20 cellular contexts compared by ENCODE assay signal in genomic region chr21:34726627-34727337, GRCh38. TPM values are rescaled to one million over a fixed set of nuclear protein-coding genes. Genes with fewer than 3 reads are reported as not detected.
DNase-seq lines count a peak whose midpoint lies in the region; ATAC-seq and TF ChIP-seq lines count a peak whose summit lies in the region.
"Had no signal": no experiment of that assay in that cellular context is flagged by ENCODE, and none has a peak within 500 bp of the region (broad histone marks: within the 10 kb centered on the region; RNA-seq: fewer than 3 reads in every experiment).

No MANE protein-coding gene starts in this region.

- no peak for TF ChIP-seq POLR2A in IMR-90 (IDR thresholded peaks at IDR 0.05; ENCODE audit: low read depth, low read length)

- H2BK15ac ChIP-seq in IMR-90 (ENCODE audit: low read depth, low read length) (no peak overlapping the region; the same call in 2 of the 3 replicates), mesendoderm (replicated peaks; ENCODE audit: low read depth) (no peak overlapping the region)

- no peak overlapping the region for H2AK5ac ChIP-seq in IMR-90 (ENCODE audit: low read depth, low read length)
- no peak overlapping the region for H2AK5ac ChIP-seq in mesendoderm (ENCODE audit: low read length)

- BruUV-seq in IMR-90 (replicated peaks; lab: Mats Ljungman, UMichigan) = no TSS peak

- no peaks in the 10 kb centered on the region for H3K79me1 ChIP-seq in IMR-90 (ENCODE audit: low read depth in 1 of 2, low read length in 2 of 2)
- no peaks in the 10 kb centered on the region for H3K79me1 ChIP-seq in mesendoderm (ENCODE audit: low read length)

- POLR2A ChIA-PET in IMR-90 (lab: Charles Lee; ENCODE audit: unreplicated experiment) = no interaction called here

- H3K4me3 ChIP-seq in IMR-90 (ENCODE audit: insufficient read depth, low read depth, low read length) (no peak overlapping the region), adipocyte (ENCODE audit: low read length) (no peak overlapping the region), mesendoderm (ENCODE audit: low read length) (no peak overlapping the region), ascending aorta (no peak overlapping the region)
- H3K4me3 ChIP-seq: coronary artery, skin epidermis, transverse colon had no signal

- H3K23ac ChIP-seq in IMR-90 (ENCODE audit: low read depth, low read length) = no peak overlapping the region
- no peak overlapping the region for H3K23ac ChIP-seq in mesendoderm (ENCODE audit: low read length)

- H2BK5ac ChIP-seq in IMR-90 (ENCODE audit: low read depth, low read length, poor library complexity, severe bottlenecking) (no peak overlapping the region), mesendoderm (ENCODE audit: low read length) (no peak overlapping the region)

- CTCF ChIA-PET in IMR-90 (lab: Yijun Ruan, JAX) = interaction anchor here (1.3 kb wide), 1 partner anchor 19 kb away, joined by 6 read pairs; no protein-coding TSS in a partner anchor

- peak; percentile 56; the same call in 1 of the 2 replicates for ATAC-seq in IMR-90 (ENCODE audit: low read depth)
- ATAC-seq: activated T-helper 17 cell treated with anti-CD3 and anti-CD28 coated beads, Interleukin-2, amount 50 U/mL, for 72 hours had no signal

- no peak overlapping the region for H2BK120ac ChIP-seq in IMR-90 (ENCODE audit: low read depth, low read length)
- H2BK120ac ChIP-seq in mesendoderm (ENCODE audit: low read depth, low read length) = no peak overlapping the region

- H3K4me1 ChIP-seq in IMR-90 (ENCODE audit: control insufficient read depth, insufficient read depth, low read length) (peaks cover 4% of the 10 kb centered on the region; the same call in 1 of the 2 replicates), adipocyte (ENCODE audit: control insufficient read depth, insufficient read depth, low read length) (peaks cover 14% of the 10 kb centered on the region), mesendoderm (ENCODE audit: control insufficient read depth, low read depth, low read length) (no peaks in the 10 kb centered on the region), ascending aorta (peaks cover 0 to 3% of the 10 kb centered on the region in 2 donors)

- H3K4ac ChIP-seq in IMR-90 (ENCODE audit: low read depth, low read length) = no peak overlapping the region
- H3K4ac ChIP-seq in mesendoderm (ENCODE audit: low read depth, low read length) = no peak overlapping the region

- dilution Hi-C loops in IMR-90 (cut with HindIII; ENCODE audit: low sequenced_read_pairs, unreplicated experiment) = no loop called here

- H3K18ac ChIP-seq in IMR-90 (ENCODE audit: low read depth, low read length) = no peak overlapping the region
- H3K18ac ChIP-seq in mesendoderm (ENCODE audit: low read length) = no peak overlapping the region

- no peak overlapping the region for H2BK20ac ChIP-seq in IMR-90 (ENCODE audit: low read depth, low read length)

- TF ChIP-seq CTCF in IMR-90 (conservative IDR thresholded peaks at IDR 0.05; ENCODE audit: low read depth, low read length) (no peak), ascending aorta (IDR thresholded peaks at IDR 0.05) (no peak)

- in situ Hi-C loops in IMR-90 (cut with MboI; ENCODE audit: low sequenced_read_pairs) = loop anchor here (25.0 kb wide), 2 partner anchors 686 to 1211 kb away; no protein-coding TSS in a partner anchor

- peak overlapping the region; percentile 21 for H2AFZ ChIP-seq in IMR-90 (replicated peaks; ENCODE audit: low read length, poor library complexity)

- intact Hi-C loops in IMR-90 (cut with micrococcal nuclease) (no loop called here), ascending aorta (cut with DNase I) (no loop called here)

- H4K5ac ChIP-seq in IMR-90 (ENCODE audit: low read depth, low read length) = no peak overlapping the region
- H4K5ac ChIP-seq in mesendoderm (ENCODE audit: low read length) = no peak overlapping the region

- H3K9ac ChIP-seq in IMR-90 (ENCODE audit: low read depth, low read length) (no peak overlapping the region), adipocyte (ENCODE audit: low read length) (no peak overlapping the region), mesendoderm (ENCODE audit: low read length) (no peak overlapping the region)

- no peak overlapping the region for H3K14ac ChIP-seq in IMR-90 (replicated peaks; ENCODE audit: low read depth, low read length)

- no peak for TF ChIP-seq RAD21 in IMR-90 (IDR thresholded peaks at IDR 0.05; ENCODE audit: low read length)

- no peaks in the 10 kb centered on the region for H3K79me2 ChIP-seq in mesendoderm (ENCODE audit: control insufficient read depth, insufficient read depth, low read length)

- H3K56ac ChIP-seq in IMR-90 (ENCODE audit: extremely low read depth, insufficient read depth, low read length) (no peak overlapping the region), mesendoderm (ENCODE audit: low read length) (no peak overlapping the region)

- WGBS in IMR-90 (ENCODE audit: extremely low coverage in 2 of 2, insufficient read length in 1 of 2), 2 experiments = 42% methylated on average over 3 of the region's 5 CpGs; no CpG with 5 or more reads in 1 of the 2 experiments
- no CpG with 5 or more reads among the region's 5 CpGs for WGBS in mesendoderm (ENCODE audit: extremely low coverage, insufficient coverage, low lambda C conversion rate)

- H3K27me3 ChIP-seq in IMR-90 (ENCODE audit: control insufficient read depth, insufficient read depth, low read length) (peaks cover 46% of the 10 kb centered on the region), adipocyte (replicated peaks; ENCODE audit: control insufficient read depth, insufficient read depth, low read length) (no peaks in the 10 kb centered on the region), mesendoderm (ENCODE audit: insufficient read depth, low read length, poor library complexity) (no peaks in the 10 kb centered on the region), ascending aorta (no peaks in the 10 kb centered on the region)
- H3K27me3 ChIP-seq: transverse colon had no signal

- no peak overlapping the region for H3K4me2 ChIP-seq in IMR-90 (ENCODE audit: low read depth, low read length)
- no peak overlapping the region for H3K4me2 ChIP-seq in mesendoderm (ENCODE audit: low read length)

- H3K36me3 ChIP-seq in IMR-90 (ENCODE audit: control insufficient read depth, insufficient read depth, low read length) = no peaks in the 10 kb centered on the region
- H3K36me3 ChIP-seq in adipocyte (ENCODE audit: control insufficient read depth, insufficient read depth, low read length, severe bottlenecking) = no peaks in the 10 kb centered on the region
- H3K36me3 ChIP-seq in mesendoderm (ENCODE audit: control insufficient read depth, insufficient read depth, low read length) = no peaks in the 10 kb centered on the region
- no peaks in the 10 kb centered on the region for H3K36me3 ChIP-seq in ascending aorta
- H3K36me3 ChIP-seq: transverse colon had no signal

- H3K9me3 ChIP-seq in IMR-90 (ENCODE audit: control insufficient read depth, insufficient read depth, low read length) (no peaks in the 10 kb centered on the region), adipocyte (ENCODE audit: control insufficient read depth, low read length) (no peaks in the 10 kb centered on the region), ascending aorta (no peaks in the 10 kb centered on the region)
- H3K9me3 ChIP-seq: transverse colon had no signal

- no peak overlapping the region for H4K91ac ChIP-seq in IMR-90 (ENCODE audit: insufficient read depth, low read depth, low read length)

- H4K8ac ChIP-seq in IMR-90 (ENCODE audit: low read depth in 2 of 2, low read length in 2 of 2) (no peak overlapping the region), mesendoderm (ENCODE audit: low read depth, low read length) (no peak overlapping the region)

- peak; percentile 16 for DNase-seq in NOMO-1 treated with DMSO at 0.1 percent for 48 hours (lab: John Stamatoyannopoulos, UW; ENCODE audit: unreplicated experiment)
- DNase-seq in NOMO-1 treated with dmso at 0.1 percent for 144 hours (lab: John Stamatoyannopoulos, UW; ENCODE audit: unreplicated experiment) = no peak
- peak; percentile 43 for DNase-seq in IMR-90
- DNase-seq in adipocyte (ENCODE audit: low read depth) = peak; percentile 51
- DNase-seq in mesendoderm = peak; percentile 33
- no peak for DNase-seq in amygdala (lab: John Stamatoyannopoulos, UW)
- DNase-seq in ascending aorta (ENCODE audit: low spot score in 2 of 2) = no peak
- DNase-seq in NCI-H524 treated with DMSO at 0.1 percent for 48 hours (lab: John Stamatoyannopoulos, UW) = no peak
- DNase-seq: 8988T; DMS53; kidney; stimulated activated naive CD4-positive, alpha-beta T cell; transverse colon had no signal

- no peak overlapping the region for H2AK9ac ChIP-seq in IMR-90 (replicated peaks; ENCODE audit: low read depth, low read length, poor library complexity)

- H4K20me1 ChIP-seq in IMR-90 (ENCODE audit: insufficient read depth, low read length) = no peaks in the 10 kb centered on the region

- H3K9me1 ChIP-seq in IMR-90 (ENCODE audit: insufficient read depth, low read length) = peaks cover 3% of the 10 kb centered on the region; the same call in 1 of the 2 replicates

- H3K27ac ChIP-seq in IMR-90 (ENCODE audit: insufficient read depth, low read length) = no peak overlapping the region
- no peak overlapping the region for H3K27ac ChIP-seq in mesendoderm (ENCODE audit: low read depth, low read length)
- no peak overlapping the region for H3K27ac ChIP-seq in ascending aorta
- H3K27ac ChIP-seq: coronary artery, epithelial cell of prostate, RWPE1, skin epidermis, transverse colon had no signal

TF ChIP-seq in IMR-90, 13 proteins besides CTCF, POLR2A, EP300 and RAD21:
- no peak for TF ChIP-seq MXI1 (IDR thresholded peaks at IDR 0.05; ENCODE audit: borderline replicate concordance, low read depth, low read length)
- no peak for TF ChIP-seq RCOR1 (IDR thresholded peaks at IDR 0.05; ENCODE audit: insufficient replicate concordance, low read length)
- no peak for TF ChIP-seq RFX5 (IDR thresholded peaks at IDR 0.05; ENCODE audit: low read depth, low read length)
- no peak for TF ChIP-seq MAZ (IDR thresholded peaks at IDR 0.05; ENCODE audit: borderline replicate concordance, low read depth, low read length)
- no peak for TF ChIP-seq NFE2L2 (IDR thresholded peaks at IDR 0.05; ENCODE audit: low read depth, low read length)
- no peak for TF ChIP-seq CEBPB (IDR thresholded peaks at IDR 0.05; ENCODE audit: low read depth, low read length)
- no peak for TF ChIP-seq FOS (IDR thresholded peaks at IDR 0.05; ENCODE audit: low read depth, low read length)
- TF ChIP-seq BHLHE40 (IDR thresholded peaks at IDR 0.05; ENCODE audit: low read depth, low read length) = no peak
TF ChIP-seq in IMR-90: peak in this region for 0.

RNA-seq across cellular contexts. Expression of gene CLIC6, which starts 58.0 kb away (rescaled TPM):
- total RNA-seq in IMR-90 (2012; rRNA removed) = not detected in 2 replicates
- not detected in 2 replicates for polyA plus RNA-seq in IMR-90 (2012; rRNA removed)
- not detected in 2 replicates for polyA plus RNA-seq in IMR-90 (2012; cell fraction: cytosol; rRNA removed)
- not detected in 2 replicates for polyA plus RNA-seq in IMR-90 (2012; cell fraction: nucleus; rRNA removed; ENCODE audit: low replicate concordance)
- polyA plus RNA-seq in mesendoderm (2013, experiment 1 of 2) = 0.32 TPM
- polyA plus RNA-seq in mesendoderm (2013, experiment 2 of 2) = 0.29 TPM
- 6.2 TPM for total RNA-seq in ascending aorta
- total RNA-seq: CD4-positive, CD25-positive, alpha-beta regulatory T cell; glomerular endothelial cell had no signal
- polyA plus RNA-seq: CD4-positive, CD25-positive, alpha-beta regulatory T cell had no signal

Comparison
In these comparisons a context has a peak if more than half of its experiments do, and no peak if none do; other contexts are left out.
1. DNase-seq: peak in NOMO-1 treated with DMSO at 0.1 percent for 48 hours (single experiment), IMR-90 (single experiment), adipocyte (single experiment) and mesendoderm (single experiment); none in NOMO-1 treated with dmso at 0.1 percent for 144 hours (single experiment), amygdala (0 of 56), ascending aorta (0 of 2) and NCI-H524 treated with DMSO at 0.1 percent for 48 hours (single experiment).